1 cellular context compared by ENCODE assay signal in genomic region chr10:88347597-88348304, GRCh38.
A peak's percentile ranks its signal among the peaks of the same experiment; 100 is the strongest.
TF ChIP-seq lines count a peak whose summit lies in the region.

No MANE protein-coding gene starts in this region.

TF ChIP-seq in H1, 55 proteins besides CTCF, POLR2A, EP300 and RAD21:
- TF ChIP-seq SP1 (IDR thresholded peaks at IDR 0.05; ENCODE audit: low read depth, low read length) = peak; percentile 62; the same call in 1 of the 2 replicates
- TF ChIP-seq KDM1A (IDR thresholded peaks at IDR 0.05; ENCODE audit: borderline replicate concordance, low read length) = no peak
